ENCODE assay signal across 24 cellular contexts in genomic region chr2:196530910-196531309, GRCh38.
DNase-seq lines count a peak whose midpoint lies in the region; ATAC-seq and TF ChIP-seq lines count a peak whose summit lies in the region.
"Had no signal": no experiment of that assay in that cellular context is flagged by ENCODE, and none has a peak within 500 bp of the region (broad histone marks: within the 10 kb centered on the region; RNA-seq: fewer than 3 reads in every experiment).

No MANE protein-coding gene starts in this region.

- in situ Hi-C loops in GM13976 (cut with MboI; ENCODE audit: low sequenced_read_pairs, unreplicated experiment) = no loop called here

- no peak overlapping the region for H3K27ac Mint-ChIP-seq in stimulated activated effector memory CD8-positive, alpha-beta T cell treated with anti-CD3 and anti-CD28 coated beads, Interleukin-12 subunit alpha, Interleukin-12 subunit beta, amount 100 ng/mL, for 72 hours
- H3K27ac Mint-ChIP-seq: activated CD4-positive, alpha-beta memory T cell treated with anti-CD3 and anti-CD28 coated beads, Interleukin-2, amount 10 ng/mL, durations not matched to agents 7 days and 5 days; GM23338; HFFc6; T-helper 1 cell treated with Interleukin-12 subunit alpha and Interleukin-12 subunit beta and Interleukin-4 antibody, amounts not matched to agents 30 μg/mL and 1 μg/mL, for 36 hours had no signal

- H3K9me3 Mint-ChIP-seq in stimulated activated effector memory CD8-positive, alpha-beta T cell treated with anti-CD3 and anti-CD28 coated beads, Interleukin-12 subunit alpha, Interleukin-12 subunit beta, amount 100 ng/mL, for 72 hours = no peaks in the 10 kb centered on the region
- H3K9me3 Mint-ChIP-seq: HFFc6 had no signal

- no peaks in the 10 kb centered on the region for H3K36me3 Mint-ChIP-seq in stimulated activated effector memory CD8-positive, alpha-beta T cell treated with anti-CD3 and anti-CD28 coated beads, Interleukin-12 subunit alpha, Interleukin-12 subunit beta, amount 100 ng/mL, for 72 hours

- TF ChIP-seq CTCF in GM13976 (IDR thresholded peaks at IDR 0.05; ENCODE audit: borderline replicate concordance, control extremely low read depth, extremely low read depth, insufficient read depth, missing control alignments) = no peak

- ATAC-seq in HG02884 (IDR thresholded peaks at IDR 0.05; ENCODE audit: unreplicated experiment) (peak; percentile 65), GM19395 (IDR thresholded peaks at IDR 0.05; ENCODE audit: unreplicated experiment) (no peak)
- peak; percentile 69 for ATAC-seq in stimulated activated effector memory CD8-positive, alpha-beta T cell treated with anti-CD3 and anti-CD28 coated beads, Interleukin-12 subunit alpha, Interleukin-12 subunit beta, amount 100 ng/mL, for 72 hours
- ATAC-seq: gastrocnemius medialis, GM23338, left colon, pancreas had no signal

- DNase-seq in GM13976 (ENCODE audit: low spot score) (peak; percentile 26), GM19240 (ENCODE audit: insufficient read length, low spot score) (peak; percentile 3), germinal center (ENCODE audit: low spot score) (no peak)
- no peak for DNase-seq in stimulated activated effector memory CD8-positive, alpha-beta T cell treated with anti-CD3 and anti-CD28 coated beads, Interleukin-12 subunit alpha, Interleukin-12 subunit beta, amount 100 ng/mL, for 72 hours (ENCODE audit: low spot score in 2 of 2)
- DNase-seq in NK-92 treated with Interleukin-12 subunit alpha and Interleukin-12 subunit beta, amount 100 ng/mL, for 24 hours (lab: John Stamatoyannopoulos, UW) = no peak
- DNase-seq: activated CD4-positive, alpha-beta memory T cell treated with anti-CD3 and anti-CD28 coated beads, Interleukin-2, amount 10 ng/mL, durations not matched to agents 7 days and 5 days; activated gamma-delta T cell treated with Interleukin-2 at 50 U/mL for 16 hours; gastrocnemius medialis; HFFc6; KG1; left colon; MG63; NCI-H2081 treated with DMSO at 0.1 percent for 48 hours; NCI-H226; pancreas; retina; RPMI8226; trophoblast cell had no signal

- H3K4me3 Mint-ChIP-seq in stimulated activated effector memory CD8-positive, alpha-beta T cell treated with anti-CD3 and anti-CD28 coated beads, Interleukin-12 subunit alpha, Interleukin-12 subunit beta, amount 100 ng/mL, for 72 hours = no peak overlapping the region
- H3K4me3 Mint-ChIP-seq: activated CD4-positive, alpha-beta memory T cell treated with anti-CD3 and anti-CD28 coated beads, Interleukin-2, amount 10 ng/mL, durations not matched to agents 7 days and 5 days; central memory CD8-positive, alpha-beta T cell; GM23338; HFFc6; neural crest cell; T-helper 1 cell treated with Interleukin-12 subunit alpha and Interleukin-12 subunit beta and Interleukin-4 antibody, amounts not matched to agents 30 μg/mL and 1 μg/mL, for 36 hours had no signal

- no peaks in the 10 kb centered on the region for H3K4me1 Mint-ChIP-seq in stimulated activated effector memory CD8-positive, alpha-beta T cell treated with anti-CD3 and anti-CD28 coated beads, Interleukin-12 subunit alpha, Interleukin-12 subunit beta, amount 100 ng/mL, for 72 hours
- H3K4me1 Mint-ChIP-seq: central memory CD8-positive, alpha-beta T cell had no signal

Comparison
In these comparisons a context has a peak if more than half of its experiments do, and no peak if none do; other contexts are left out.
1. DNase-seq: peak in GM13976 (single experiment) and GM19240 (single experiment); none in stimulated activated effector memory CD8-positive, alpha-beta T cell treated with anti-CD3 and anti-CD28 coated beads, Interleukin-12 subunit alpha, Interleukin-12 subunit beta, amount 100 ng/mL, for 72 hours (0 of 2), germinal center (single experiment) and NK-92 treated with Interleukin-12 subunit alpha and Interleukin-12 subunit beta, amount 100 ng/mL, for 24 hours (single experiment).